Comparison of ENCODE assay signal across 1 cellular context in the genomic region with DNA sequence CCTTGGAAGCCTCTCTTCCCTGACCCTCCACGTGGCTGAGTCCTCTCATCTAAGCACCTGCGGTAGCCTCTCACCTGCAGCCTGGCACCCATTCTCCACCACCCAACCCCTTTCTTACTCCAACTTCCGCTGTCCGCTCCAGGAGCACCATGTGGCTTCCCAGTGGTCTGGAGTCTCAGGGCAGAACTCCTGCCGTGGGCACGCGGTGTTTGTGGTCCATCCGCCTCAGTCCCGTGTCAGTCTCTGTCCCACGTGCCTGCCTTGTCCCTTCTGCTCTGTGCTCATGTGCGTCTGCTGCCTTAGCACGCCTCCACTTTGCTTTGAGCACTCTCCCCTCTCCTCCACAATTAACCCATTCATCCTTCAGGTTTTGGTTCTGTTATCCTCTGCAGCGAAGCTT.
TF ChIP-seq lines count a peak whose summit lies in the region.

No MANE protein-coding gene starts in this region.

TF ChIP-seq in H1, 55 proteins besides CTCF, POLR2A, EP300 and RAD21:
- TF ChIP-seq CTBP2 (IDR thresholded peaks at IDR 0.05; ENCODE audit: borderline replicate concordance, insufficient read depth, insufficient read length, low read length) (no peak), RXRA (IDR thresholded peaks at IDR 0.05; ENCODE audit: insufficient read depth, low read depth, low read length) (no peak), EZH2 (IDR thresholded peaks at IDR 0.05; ENCODE audit: low read depth, low read length, severe bottlenecking) (no peak), BACH1 (IDR thresholded peaks at IDR 0.05; ENCODE audit: low read length) (no peak), HDAC2 (IDR thresholded peaks at IDR 0.05; ENCODE audit: borderline replicate concordance in 1 of 2, low read depth in 2 of 2, low read length in 2 of 2) (no peak), FOSL1 (IDR thresholded peaks at IDR 0.05; ENCODE audit: insufficient read depth, low read depth, low read length) (no peak), SIRT6 (IDR thresholded peaks at IDR 0.05; ENCODE audit: low read length) (no peak)
- TF ChIP-seq, protein P1, sequence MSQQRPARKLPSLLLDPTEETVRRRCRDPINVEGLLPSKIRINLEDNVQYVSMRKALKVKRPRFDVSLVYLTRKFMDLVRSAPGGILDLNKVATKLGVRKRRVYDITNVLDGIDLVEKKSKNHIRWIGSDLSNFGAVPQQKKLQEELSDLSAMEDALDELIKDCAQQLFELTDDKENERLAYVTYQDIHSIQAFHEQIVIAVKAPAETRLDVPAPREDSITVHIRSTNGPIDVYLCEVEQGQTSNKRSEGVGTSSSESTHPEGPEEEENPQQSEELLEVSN (IDR thresholded peaks at IDR 0.05): no peak
